In the genomic region with DNA sequence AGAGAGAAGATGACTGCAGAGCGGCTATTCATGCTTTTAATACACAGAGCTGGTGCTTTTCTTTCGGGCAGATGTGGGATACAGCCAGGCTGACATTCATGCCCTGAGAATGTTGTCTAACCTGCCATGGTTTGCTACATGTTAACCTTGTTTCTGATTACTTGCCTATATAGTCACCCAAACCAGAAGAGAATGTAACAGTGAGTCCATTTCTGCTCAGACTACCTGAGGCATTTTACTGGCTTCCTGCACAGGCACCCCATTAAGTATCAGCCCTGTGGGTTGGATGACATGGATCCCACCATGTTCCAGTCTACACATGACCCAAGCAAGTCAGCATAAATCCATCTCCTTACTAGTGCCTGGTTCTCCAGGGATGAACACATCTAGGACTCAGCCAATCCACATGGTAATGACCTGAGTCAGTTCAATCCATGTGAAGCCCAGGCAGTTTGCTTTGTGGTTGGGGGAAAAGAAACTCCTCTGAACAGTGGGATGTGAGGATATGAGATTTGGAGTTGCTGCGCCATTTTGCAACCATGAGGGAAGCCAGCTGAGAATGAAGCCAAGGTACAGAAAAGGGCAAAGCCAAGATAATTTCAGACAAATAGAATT, we compare ENCODE assay signal across 1 cellular context.
TF ChIP-seq lines count a peak whose summit lies in the region.

No MANE protein-coding gene starts in this region.

TF ChIP-seq in GM23338, 12 proteins besides CTCF, POLR2A, EP300 and RAD21 (continued from another document):
- no peak for TF ChIP-seq ZNF462 (CRISPR knock-in tag; IDR thresholded peaks at IDR 0.05)
- no peak for TF ChIP-seq REST (IDR thresholded peaks at IDR 0.05; ENCODE audit: unreplicated experiment)
- TF ChIP-seq CREB1 (CRISPR knock-in tag; IDR thresholded peaks at IDR 0.05; ENCODE audit: low read depth), result no peak
